In the genomic region with DNA sequence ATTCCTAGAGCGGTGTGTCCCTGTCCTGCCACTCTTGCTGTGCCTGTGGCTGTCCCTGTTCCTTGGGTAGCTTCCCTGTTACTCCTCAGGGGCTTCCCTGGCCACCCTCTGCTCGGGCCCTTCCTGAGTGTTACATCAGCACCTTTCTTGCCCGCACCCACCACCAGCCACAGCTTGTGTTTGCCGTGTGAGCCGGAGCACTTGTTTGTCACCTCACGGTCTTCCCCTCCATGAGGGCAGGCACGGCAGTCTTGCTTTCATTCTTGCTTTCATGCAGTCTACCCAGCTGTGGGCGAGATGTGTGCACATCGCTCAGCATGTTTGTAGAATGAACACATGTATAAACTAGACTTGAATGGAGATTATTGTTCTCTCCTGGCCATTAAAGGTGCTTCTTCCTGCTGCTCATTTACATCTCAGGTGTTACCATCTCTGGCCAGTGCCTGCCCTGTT, we compare ENCODE assay signal across 8 cellular contexts. TPM values are rescaled to one million over a fixed set of nuclear protein-coding genes. Genes with fewer than 3 reads are reported as not detected.
DNase-seq lines count a peak whose midpoint lies in the region; ATAC-seq and TF ChIP-seq lines count a peak whose summit lies in the region.

No MANE protein-coding gene starts in this region.

- peak overlapping the region; percentile 68 for H3K4me3 Mint-ChIP-seq in activated B cell treated with CpG ODN at 0.5 μM for 24 hours

- peak; percentile 65 for ATAC-seq in HG03108 (IDR thresholded peaks at IDR 0.05; ENCODE audit: unreplicated experiment)
- ATAC-seq in activated B cell treated with CpG ODN at 0.5 μM for 24 hours (ENCODE audit: low read depth): peak; percentile 73

- peaks cover 52% of the 10 kb centered on the region for H3K36me3 Mint-ChIP-seq in activated B cell treated with CpG ODN at 0.5 μM for 24 hours (ENCODE audit: low read depth)

- POLR2A ChIA-PET in activated B cell treated with CpG ODN at 0.5 μM for 24 hours (lab: Charles Lee): interaction anchor here (0.7 to 1.4 kb wide), 6 partner anchors 13 to 124 kb away, joined by 3 to 4 read pairs (median 3); no protein-coding TSS in a partner anchor

- peak overlapping the region; percentile 80 for H3K9ac ChIP-seq in endocrine pancreas (ENCODE audit: control insufficient read depth, insufficient read depth, low read length)

- H3K4me1 Mint-ChIP-seq in activated B cell treated with CpG ODN at 0.5 μM for 24 hours: peaks cover 83% of the 10 kb centered on the region

- TF ChIP-seq CTCF in activated B cell treated with CpG ODN at 0.5 μM for 24 hours (IDR thresholded peaks at IDR 0.05) (no peak), thyroid gland (IDR thresholded peaks at IDR 0.05) (no peak)

- no peak overlapping the region for H3K27ac ChIP-seq in thyroid gland

- TF ChIP-seq POLR2A in thyroid gland (IDR thresholded peaks at IDR 0.05): no peak

- H3K36me3 ChIP-seq in endocrine pancreas (ENCODE audit: control insufficient read depth, insufficient read depth, low read length): no peaks in the 10 kb centered on the region
- H3K36me3 ChIP-seq in thyroid gland: no peaks in the 10 kb centered on the region
- no peaks in the 10 kb centered on the region for H3K36me3 ChIP-seq in H7 (replicated peaks; ENCODE audit: control insufficient read depth, insufficient read depth, low read length)

- WGBS in thyroid gland, 2 donors: 75 to 87% methylated on average over 9 of the region's 9 CpGs

- DNase-seq in NCI-H82 (lab: John Stamatoyannopoulos, UW): peak; percentile 31
- no peak for DNase-seq in NCI-H82 treated with DMSO at 0.1 percent for 48 hours (lab: John Stamatoyannopoulos, UW; ENCODE audit: unreplicated experiment)
- DNase-seq in activated B cell treated with CpG ODN at 0.5 μM for 24 hours: no peak
- peak; percentile 33 for DNase-seq in stimulated activated CD8-positive, alpha-beta memory T cell treated with anti-CD3 and anti-CD28 coated beads, Interleukin-7, amount 100 ng/mL, for 24 hours (ENCODE audit: low read depth)
- no peak for DNase-seq in thyroid gland
- DNase-seq in H7: no peak

- H3K9me3 ChIP-seq in endocrine pancreas (ENCODE audit: control insufficient read depth, low read length): no peaks in the 10 kb centered on the region
- no peaks in the 10 kb centered on the region for H3K9me3 ChIP-seq in thyroid gland

- no peaks in the 10 kb centered on the region for H3K4me1 ChIP-seq in endocrine pancreas (ENCODE audit: control insufficient read depth, insufficient read depth, low read length)
- H3K4me1 ChIP-seq in thyroid gland: peaks cover 0 to 23% of the 10 kb centered on the region in 2 donors

- CTCF ChIA-PET in activated B cell treated with CpG ODN at 0.5 μM for 24 hours (lab: Charles Lee): interaction anchor here (1.1 to 2.2 kb wide), 2 partner anchors 44 to 125 kb away, joined by 3 to 8 read pairs; no protein-coding TSS in a partner anchor

- no peaks in the 10 kb centered on the region for H3K9me3 Mint-ChIP-seq in activated B cell treated with CpG ODN at 0.5 μM for 24 hours

- intact Hi-C loops in activated B cell treated with CpG ODN at 0.5 μM for 24 hours (cut with micrococcal nuclease): loop anchor here (2.0 kb wide), 1 partner anchor 40 kb away; no protein-coding TSS in a partner anchor
- intact Hi-C loops in thyroid gland (cut with DNase I): no loop called here

- no peaks in the 10 kb centered on the region for H3K27me3 Mint-ChIP-seq in activated B cell treated with CpG ODN at 0.5 μM for 24 hours

- peak overlapping the region; percentile 85 for H3K27ac Mint-ChIP-seq in activated B cell treated with CpG ODN at 0.5 μM for 24 hours

- no peaks in the 10 kb centered on the region for H3K27me3 ChIP-seq in endocrine pancreas (ENCODE audit: control insufficient read depth, insufficient read depth, low read length)
- H3K27me3 ChIP-seq in thyroid gland: no peaks in the 10 kb centered on the region
- no peaks in the 10 kb centered on the region for H3K27me3 ChIP-seq in H7 (ENCODE audit: control insufficient read depth, insufficient read depth, low read length)

- H3K4me3 ChIP-seq in endocrine pancreas (ENCODE audit: control insufficient read depth, insufficient read depth, low read length) (peak overlapping the region; percentile 44), thyroid gland (replicated peaks in 1 of 3) (no peak overlapping the region), H7 (ENCODE audit: insufficient read depth, low read depth, low read length) (no peak overlapping the region)

RNA-seq across cellular contexts. Expression of a gene that starts 42.0 kb away (rescaled TPM):
- total RNA-seq in activated B cell treated with CpG ODN at 0.5 μM for 24 hours: 120 and 124 TPM in 2 replicates
- 10 to 100 TPM; 15.9 to 24.9 (median 18.6) TPM for total RNA-seq in thyroid gland
- total RNA-seq in H7 (2014; rRNA removed; shearing (Covaris generic)): 5.5 and 11.5 TPM in 2 replicates

Comparison
In these comparisons a context has a peak if more than half of its experiments do, and no peak if none do; other contexts are left out.
1. DNase-seq: peak in NCI-H82 (single experiment) and stimulated activated CD8-positive, alpha-beta memory T cell treated with anti-CD3 and anti-CD28 coated beads, Interleukin-7, amount 100 ng/mL, for 24 hours (single experiment); none in NCI-H82 treated with DMSO at 0.1 percent for 48 hours (single experiment), activated B cell treated with CpG ODN at 0.5 μM for 24 hours (single experiment), thyroid gland (0 of 2) and H7 (single experiment).